ENCODE assay signal across 8 cellular contexts in genomic region chr17:76354317-76354729, GRCh38. TPM values are rescaled to one million over a fixed set of nuclear protein-coding genes. Genes with fewer than 3 reads are reported as not detected.
DNase-seq lines count a peak whose midpoint lies in the region; ATAC-seq, FAIRE-seq and TF ChIP-seq lines count a peak whose summit lies in the region.

No MANE protein-coding gene starts in this region.

- no peak for FAIRE-seq in kidney (lab: Jason Lieb, UNC)

- H3K9ac ChIP-seq in kidney (ENCODE audit: low read length in 2 of 2), result peak overlapping the region in 1 of 2 donors; percentile 68

- WGBS in adrenal gland, 4 donors, result 1% methylated on average over 18 of the region's 18 CpGs
- 3% methylated on average over 18 of the region's 18 CpGs for WGBS in thymus

- H3K27me3 ChIP-seq in adrenal gland (no peaks in the 10 kb centered on the region), thymus (ENCODE audit: control insufficient read depth, insufficient read depth) (no peaks in the 10 kb centered on the region)

- peak overlapping the region; percentile 99 for H3K27ac Mint-ChIP-seq in activated CD4-positive, alpha-beta T cell treated with anti-CD3 and anti-CD28 coated beads, Interleukin-2, amount 10 ng/mL, durations not matched to agents 24 days and 14 days

- peak overlapping the region in 4 of 5 donors; percentile 81 to 87 (median 84) for H3K27ac ChIP-seq in adrenal gland
- no peak overlapping the region for H3K27ac ChIP-seq in kidney (ENCODE audit: low read depth in 2 of 2, low read length in 2 of 2)
- H3K27ac ChIP-seq in thymus (ENCODE audit: low read depth), result peak overlapping the region; percentile 84

- H3K9me3 ChIP-seq in adrenal gland (replicated peaks in 1 of 3) (no peaks in the 10 kb centered on the region), kidney (ENCODE audit: control insufficient read depth in 1 of 2, low read length in 2 of 2) (no peaks in the 10 kb centered on the region), thymus (ENCODE audit: control insufficient read depth) (no peaks in the 10 kb centered on the region)

- peak overlapping the region in 2 of 4 donors; percentile 72 to 83 for H3K4me3 ChIP-seq in adrenal gland
- peak overlapping the region; percentile 81 to 83 for H3K4me3 ChIP-seq in kidney (ENCODE audit: low read length in 2 of 2)
- H3K4me3 ChIP-seq in thymus (ENCODE audit: low read length), result peak overlapping the region; percentile 75

- H3K4me1 ChIP-seq in adrenal gland (replicated peaks in 1 of 2), result peaks cover 0 to 27% of the 10 kb centered on the region in 2 donors
- H3K4me1 ChIP-seq in kidney (ENCODE audit: control insufficient read depth in 1 of 2, insufficient read depth in 1 of 2, low read depth in 1 of 2, low read length in 2 of 2), result peaks cover 0 to 5% of the 10 kb centered on the region in 2 donors
- H3K4me1 ChIP-seq in thymus (ENCODE audit: control insufficient read depth, insufficient read depth, low read length), result peaks cover 5% of the 10 kb centered on the region

- intact Hi-C loops in activated CD4-positive, alpha-beta T cell treated with anti-CD3 and anti-CD28 coated beads, Interleukin-2, amount 10 ng/mL, durations not matched to agents 24 days and 14 days (cut with micrococcal nuclease), result loop anchor here (5.0 kb wide), 1 partner anchor 282 kb away; the partner anchor contains the start of genes GALR2 and SRP68
- intact Hi-C loops in adrenal gland (cut with DNase I), result loop anchor here in 1 of 2 donors (5.0 kb wide), 1 partner anchor 33 kb away; no protein-coding TSS in a partner anchor
- intact Hi-C loops in kidney (cut with DNase I), result no loop called here

- TF ChIP-seq CTCF in adrenal gland (IDR thresholded peaks at IDR 0.05), result no peak
- no peak for TF ChIP-seq CTCF in kidney (IDR thresholded peaks at IDR 0.05; ENCODE audit: borderline replicate concordance, extremely low read depth, insufficient read depth)

- peaks cover 3% of the 10 kb centered on the region for H3K36me3 Mint-ChIP-seq in activated CD4-positive, alpha-beta T cell treated with anti-CD3 and anti-CD28 coated beads, Interleukin-2, amount 10 ng/mL, durations not matched to agents 24 days and 14 days (ENCODE audit: low read depth)

- no peak for ATAC-seq in GM19455 (IDR thresholded peaks at IDR 0.05; ENCODE audit: unreplicated experiment)

- H3K27me3 Mint-ChIP-seq in activated CD4-positive, alpha-beta T cell treated with anti-CD3 and anti-CD28 coated beads, Interleukin-2, amount 10 ng/mL, durations not matched to agents 24 days and 14 days, result peaks cover 3% of the 10 kb centered on the region

- DNase-seq in activated CD4-positive, alpha-beta T cell treated with anti-CD3 and anti-CD28 coated beads, Interleukin-2, amount 10 ng/mL, durations not matched to agents 24 days and 14 days, result no peak
- DNase-seq in activated CD4-positive, alpha-beta T cell treated with anti-CD3 and anti-CD28 coated beads for 48 hours, result no peak
- DNase-seq in adrenal gland, result peak in 2 of 7 donors; percentile 25 to 31
- no peak for DNase-seq in kidney
- no peak for DNase-seq in HK-2 (ENCODE audit: unreplicated experiment)
- DNase-seq in dermis blood vessel endothelial cell, result no peak

- no peak for TF ChIP-seq POLR2A in adrenal gland (IDR thresholded peaks at IDR 0.05)

- peak overlapping the region; percentile 92 for H3K4me3 Mint-ChIP-seq in activated CD4-positive, alpha-beta T cell treated with anti-CD3 and anti-CD28 coated beads, Interleukin-2, amount 10 ng/mL, durations not matched to agents 24 days and 14 days

- H3K9me3 Mint-ChIP-seq in activated CD4-positive, alpha-beta T cell treated with anti-CD3 and anti-CD28 coated beads, Interleukin-2, amount 10 ng/mL, durations not matched to agents 24 days and 14 days, result no peaks in the 10 kb centered on the region

- no peaks in the 10 kb centered on the region for H3K36me3 ChIP-seq in adrenal gland (replicated peaks in 1 of 2)
- no peaks in the 10 kb centered on the region for H3K36me3 ChIP-seq in kidney (ENCODE audit: control insufficient read depth in 1 of 2, insufficient read depth in 2 of 2, low read length in 2 of 2)
- no peaks in the 10 kb centered on the region for H3K36me3 ChIP-seq in thymus (ENCODE audit: control insufficient read depth, insufficient read depth)

- peaks cover 25% of the 10 kb centered on the region for H3K4me1 Mint-ChIP-seq in activated CD4-positive, alpha-beta T cell treated with anti-CD3 and anti-CD28 coated beads, Interleukin-2, amount 10 ng/mL, durations not matched to agents 24 days and 14 days

RNA-seq across cellular contexts. Expression of gene PRPSAP1, which starts 0.6 kb away (rescaled TPM):
- total RNA-seq in activated CD4-positive, alpha-beta T cell treated with anti-CD3 and anti-CD28 coated beads, Interleukin-2, amount 10 ng/mL, durations not matched to agents 24 days and 14 days, result 37.2 and 45.2 TPM in 2 replicates
- total RNA-seq in adrenal gland, result 10 to 100 TPM; 33.0 to 79.3 (median 53.5) TPM
- 10 to 100 TPM; 26.0 to 42.7 (median 37.1) TPM for polyA plus RNA-seq in adrenal gland
- total RNA-seq in kidney, result 37.6 TPM
- 39.9 TPM for polyA plus RNA-seq in kidney (ENCODE audit: insufficient read depth, low read depth, low replicate concordance)
- 38.5 TPM for polyA plus RNA-seq in thymus
- total RNA-seq in dermis blood vessel endothelial cell, result 128 and 131 TPM in 2 replicates

RNA-seq across cellular contexts. Expression of gene SPHK1, which starts 30.1 kb away (rescaled TPM):
- total RNA-seq in activated CD4-positive, alpha-beta T cell treated with anti-CD3 and anti-CD28 coated beads, Interleukin-2, amount 10 ng/mL, durations not matched to agents 24 days and 14 days, result 26.8 and 27.6 TPM in 2 replicates
- total RNA-seq in adrenal gland (10 to 100 TPM in 2 of 8 donors, 1 to 10 TPM in 6; 1.8 to 15.3 (median 4.7) TPM), kidney (10.4 TPM), dermis blood vessel endothelial cell (259 and 272 TPM in 2 replicates)
- polyA plus RNA-seq in adrenal gland (10 to 100 TPM in 2 of 3 donors, under 1 TPM in 1; 0.53 to 14.0 (median 10.3) TPM), kidney (ENCODE audit: insufficient read depth, low read depth, low replicate concordance) (1.5 TPM), thymus (35.2 TPM)

RNA-seq across cellular contexts. Expression of gene QRICH2, which starts 46.2 kb away (rescaled TPM):
- total RNA-seq in activated CD4-positive, alpha-beta T cell treated with anti-CD3 and anti-CD28 coated beads, Interleukin-2, amount 10 ng/mL, durations not matched to agents 24 days and 14 days, result 2.2 and 2.5 TPM in 2 replicates
- total RNA-seq in adrenal gland (1 to 10 TPM in 5 of 8 donors, under 1 TPM in 3; 0.12 to 3.3 (median 1.2) TPM), kidney (2.0 TPM), dermis blood vessel endothelial cell (8.5 and 13.8 TPM in 2 replicates)
- polyA plus RNA-seq in adrenal gland (10 to 100 TPM in 1 of 3 donors, 1 to 10 TPM in 1, under 1 TPM in 1; 0.09 to 14.2 (median 4.8) TPM), kidney (ENCODE audit: insufficient read depth, low read depth, low replicate concordance) (2.5 TPM), thymus (7.3 TPM)

Comparison
In these comparisons a context has a peak if more than half of its experiments do, and no peak if none do; other contexts are left out.
1. H3K27ac ChIP-seq: peak in adrenal gland (4 of 5) and thymus (single experiment); none in kidney (0 of 2).